ENCODE assay signal across 14 cellular contexts in genomic region chr5:51622161-51622790, GRCh38.
"Had no signal": no experiment of that assay in that cellular context is flagged by ENCODE, and none has a peak within 500 bp of the region (broad histone marks: within the 10 kb centered on the region; RNA-seq: fewer than 3 reads in every experiment).

No MANE protein-coding gene starts in this region.

- H3K27ac ChIP-seq: heart left ventricle, pancreas had no signal

- H3K4me3 ChIP-seq: heart left ventricle, pancreas had no signal

- H3K9me3 ChIP-seq: pancreas had no signal

- DNase-seq: effector memory CD4-positive, alpha-beta T cell; heart left ventricle; hippocampal formation; kidney glomerular epithelial cell; mammary epithelial cell; natural killer cell; occipital lobe; pancreas; right cardiac atrium; small intestine; stimulated activated CD4-positive, alpha-beta T cell treated with anti-CD3 and anti-CD28 coated beads, Interleukin-12 subunit alpha, Interleukin-12 subunit beta, amount 100 ng/mL, for 4 hours; stimulated activated naive CD4-positive, alpha-beta T cell had no signal

- H3K4me1 ChIP-seq: heart left ventricle, pancreas had no signal

- H3K36me3 ChIP-seq: heart left ventricle, pancreas had no signal

- ATAC-seq: esophagus mucosa, heart left ventricle, left lobe of liver, natural killer cell, pancreas, right cardiac atrium had no signal

- H3K27me3 ChIP-seq: heart left ventricle, pancreas had no signal
